12 cellular contexts compared by ENCODE assay signal in the genomic region with DNA sequence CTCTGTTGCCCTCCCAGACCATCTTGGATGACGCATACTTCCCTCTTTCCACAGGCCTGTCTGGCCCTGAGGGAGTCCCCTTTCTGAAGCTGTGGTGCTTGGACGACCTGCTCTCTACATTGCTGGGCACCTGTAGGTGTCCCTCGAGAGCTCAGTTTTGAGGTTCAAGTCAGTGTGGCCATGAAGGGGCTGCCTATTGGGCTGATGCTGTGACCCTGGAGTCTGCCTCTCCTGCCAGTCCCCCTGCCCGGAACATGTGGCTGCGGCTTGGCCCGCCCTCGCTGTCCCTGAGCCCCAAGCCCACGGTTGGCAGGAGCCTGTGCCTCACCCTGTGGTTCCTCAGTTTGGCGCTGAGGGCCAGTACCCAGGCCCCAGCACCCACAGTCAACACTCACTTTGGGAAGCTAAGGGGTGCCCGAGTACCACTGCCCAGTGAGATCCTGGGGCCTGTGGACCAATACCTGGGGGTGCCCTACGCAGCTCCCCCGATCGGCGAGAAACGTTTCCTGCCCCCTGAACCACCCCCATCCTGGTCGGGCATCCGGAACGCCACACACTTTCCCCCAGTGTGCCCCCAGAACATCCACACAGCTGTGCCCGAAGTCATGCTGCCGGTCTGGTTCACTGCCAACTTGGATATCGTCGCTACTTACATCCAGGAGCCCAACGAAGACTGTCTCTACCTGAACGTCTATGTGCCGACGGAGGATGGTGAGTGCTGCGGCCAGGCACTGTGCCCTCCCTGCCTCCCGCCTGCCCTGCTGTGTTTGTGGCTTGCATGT. TPM values are rescaled to one million over a fixed set of nuclear protein-coding genes. Genes with fewer than 3 reads are reported as not detected.
DNase-seq lines count a peak whose midpoint lies in the region; TF ChIP-seq lines count a peak whose summit lies in the region.
"Had no signal": no experiment of that assay in that cellular context is flagged by ENCODE, and none has a peak within 500 bp of the region (broad histone marks: within the 10 kb centered on the region; RNA-seq: fewer than 3 reads in every experiment).

No MANE protein-coding gene starts in this region.

- peaks cover 56 to 81% of the 10 kb centered on the region in 2 experiments for H3K9me3 Mint-ChIP-seq in H9
- H3K9me3 Mint-ChIP-seq: activated naive CD4-positive, alpha-beta T cell treated with anti-CD3 and anti-CD28 coated beads, Interleukin-2, amount 50 U/mL, for 24 hours; central memory CD8-positive, alpha-beta T cell; natural killer cell treated with Interleukin-12 subunit alpha and Interleukin-12 subunit beta and Interleukin-15 and Interleukin-18, amount 100 ng/mL, for 72 hours had no signal

- peaks cover 15 to 19% of the 10 kb centered on the region in 2 experiments for H3K4me1 Mint-ChIP-seq in H9

- no peak overlapping the region for H3K27ac ChIP-seq in H9 (ENCODE audit: insufficient read length, low read depth, low read length)
- H3K27ac ChIP-seq: hepatocyte, SK-N-MC had no signal

- no peaks in the 10 kb centered on the region for H3K79me1 ChIP-seq in H9 (ENCODE audit: insufficient read depth, low read depth, low read length, poor library complexity, severe bottlenecking)

- H3K27me3 ChIP-seq in H9 (ENCODE audit: insufficient read depth, low read length): no peaks in the 10 kb centered on the region
- H3K27me3 ChIP-seq: hepatocyte had no signal

- H2BK5ac ChIP-seq in H9 (ENCODE audit: insufficient read length, low read length): no peak overlapping the region

- no CpG with 5 or more reads among the region's 28 CpGs for WGBS in H9 (ENCODE audit: extremely low coverage, insufficient read length, low lambda C conversion rate)

- no peak overlapping the region for H2AK5ac ChIP-seq in H9 (ENCODE audit: insufficient read length, low read length)

- H4K20me1 ChIP-seq in H9 (ENCODE audit: control insufficient read depth, insufficient read depth, insufficient read length): peaks cover 2% of the 10 kb centered on the region

- H2BK120ac ChIP-seq in H9 (ENCODE audit: low read depth, low read length, poor library complexity, severe bottlenecking): no peak overlapping the region

- no peak overlapping the region for H4K91ac ChIP-seq in H9 (ENCODE audit: insufficient read length, low read depth, low read length)

- no peak overlapping the region for H3K56ac ChIP-seq in H9 (ENCODE audit: insufficient read length, low read depth, low read length)

- no peaks in the 10 kb centered on the region; the same call in 1 of the 2 replicates for H3K4me1 ChIP-seq in H9 (ENCODE audit: insufficient read depth, low read length)

- H3K4me3 Mint-ChIP-seq in H9: no peak overlapping the region
- H3K4me3 Mint-ChIP-seq: activated naive CD4-positive, alpha-beta T cell treated with anti-CD3 and anti-CD28 coated beads, Interleukin-2, amount 50 U/mL, for 24 hours; central memory CD8-positive, alpha-beta T cell; natural killer cell treated with Interleukin-12 subunit alpha and Interleukin-12 subunit beta and Interleukin-15 and Interleukin-18, amount 100 ng/mL, for 72 hours had no signal

- H3K23ac ChIP-seq in H9 (ENCODE audit: insufficient read length, low read depth, low read length): no peak overlapping the region

- peaks cover 6 to 16% (median 10%) of the 10 kb centered on the region in 3 experiments; a peak in 4 of 7 replicates for H3K36me3 Mint-ChIP-seq in H9 (ENCODE audit: insufficient read depth in 1 of 3, low read depth in 3 of 3)
- H3K36me3 Mint-ChIP-seq: activated naive CD4-positive, alpha-beta T cell treated with anti-CD3 and anti-CD28 coated beads, Interleukin-2, amount 50 U/mL, for 24 hours; natural killer cell treated with Interleukin-12 subunit alpha and Interleukin-12 subunit beta and Interleukin-15 and Interleukin-18, amount 100 ng/mL, for 72 hours had no signal

- no peak overlapping the region for H4K5ac ChIP-seq in H9 (ENCODE audit: insufficient read length, low read depth, low read length)

- no peaks in the 10 kb centered on the region for H3K79me2 ChIP-seq in H9 (ENCODE audit: insufficient read depth, low read length)
- H3K79me2 ChIP-seq: hepatocyte had no signal

- no peak overlapping the region for H2BK15ac ChIP-seq in H9 (ENCODE audit: low read depth, low read length)

- H3K4ac ChIP-seq in H9 (ENCODE audit: low read depth, low read length): no peak overlapping the region

- no peak overlapping the region for H3K9ac ChIP-seq in H9 (ENCODE audit: extremely low read depth, insufficient read length, low read length)

- peaks cover 6% of the 10 kb centered on the region for H3K27me3 Mint-ChIP-seq in H9 (ENCODE audit: low read depth)
- H3K27me3 Mint-ChIP-seq: activated naive CD4-positive, alpha-beta T cell treated with anti-CD3 and anti-CD28 coated beads, Interleukin-2, amount 50 U/mL, for 24 hours; central memory CD8-positive, alpha-beta T cell had no signal

- no peak overlapping the region for H3K27ac Mint-ChIP-seq in H9
- H3K27ac Mint-ChIP-seq: natural killer cell treated with Interleukin-12 subunit alpha and Interleukin-12 subunit beta and Interleukin-15 and Interleukin-18, amount 100 ng/mL, for 72 hours had no signal

- peaks cover 27% of the 10 kb centered on the region for H3K9me3 ChIP-seq in H9 (ENCODE audit: control insufficient read depth, low read depth, low read length)

- H2BK12ac ChIP-seq in H9 (ENCODE audit: insufficient read length, low read depth, low read length): no peak overlapping the region

- H3K23me2 ChIP-seq in H9 (ENCODE audit: insufficient read length, low read depth, low read length, poor library complexity, severe bottlenecking): peaks cover 6% of the 10 kb centered on the region

- H3K4me2 ChIP-seq in H9 (ENCODE audit: insufficient read depth, insufficient read length, low read length): no peak overlapping the region

- TF ChIP-seq CTCF in GM20000 (IDR thresholded peaks at IDR 0.05; ENCODE audit: extremely low read depth, missing control alignments) (no peak), H9 (conservative IDR thresholded peaks at IDR 0.05) (no peak)

- no peak overlapping the region for H3T11ph ChIP-seq in H9 (ENCODE audit: low read length)

- DNase-seq in GM20000 (ENCODE audit: low spot score) (peak; percentile 17), globus pallidus (ENCODE audit: low spot score) (peak; percentile 41), NOMO-1 treated with DMSO at 0.1 percent for 48 hours (lab: John Stamatoyannopoulos, UW; ENCODE audit: unreplicated experiment) (no peak), H9 (no peak)
- DNase-seq: NK-92 treated with Interleukin-12 subunit alpha and Interleukin-12 subunit beta, amount 100 ng/mL, for 24 hours had no signal

- H2BK20ac ChIP-seq in H9 (ENCODE audit: low read depth, low read length, poor library complexity, severe bottlenecking): no peak overlapping the region

- H2AFZ ChIP-seq in H9 (ENCODE audit: low read length): no peak overlapping the region
- H2AFZ ChIP-seq: hepatocyte had no signal

- H4K8ac ChIP-seq in H9 (replicated peaks; ENCODE audit: insufficient read length, low read depth, low read length): no peak overlapping the region

- no peak overlapping the region; the same call in 1 of the 2 replicates for H3K14ac ChIP-seq in H9 (ENCODE audit: insufficient read depth, low read length)

- H3K18ac ChIP-seq in H9 (ENCODE audit: insufficient read length, low read depth, low read length): no peak overlapping the region

RNA-seq across cellular contexts. Expression of gene NLGN3, which starts 3.0 kb away (rescaled TPM):
- 3.5 and 3.6 TPM in 2 replicates for total RNA-seq in H9 (2021)

RNA-seq across cellular contexts. Expression of gene MED12, which starts 29.3 kb away (rescaled TPM):
- total RNA-seq in H9 (2021): 30.8 and 33.0 TPM in 2 replicates

RNA-seq across cellular contexts. Expression of gene IL2RG, which starts 36.3 kb away (rescaled TPM):
- total RNA-seq in H9 (2021): not detected in 2 replicates
- total RNA-seq: LHCN-M2 had no signal

RNA-seq across cellular contexts. Expression of gene CXorf65, which starts 41.1 kb away (rescaled TPM):
- not detected in 2 replicates for total RNA-seq in H9 (2021)
- total RNA-seq: hepatocyte, LHCN-M2, liver had no signal

RNA-seq across cellular contexts. Expression of gene FOXO4, which starts 52.0 kb away (rescaled TPM):
- 17.7 TPM in 2 replicates for total RNA-seq in H9 (2021)

Comparison
In these comparisons a context has a peak if more than half of its experiments do, and no peak if none do; other contexts are left out.
1. DNase-seq: peak in GM20000 (single experiment) and globus pallidus (single experiment); none in NOMO-1 treated with DMSO at 0.1 percent for 48 hours (single experiment) and H9 (single experiment).